In genomic region chr2:28594369-28595108, GRCh38 we compare ENCODE assay signal across 8 cellular contexts.
DNase-seq lines count a peak whose midpoint lies in the region; ATAC-seq and TF ChIP-seq lines count a peak whose summit lies in the region.

No MANE protein-coding gene starts in this region.

- TF ChIP-seq CTCF in HFF-Myc (IDR thresholded peaks at IDR 0.05; ENCODE audit: low read depth, low read length, missing control alignments) (peak; percentile 81), hepatocyte (IDR thresholded peaks at IDR 0.05; ENCODE audit: poor library complexity) (peak; percentile 93)

- H3K4me3 ChIP-seq in HFF-Myc (replicated peaks; ENCODE audit: low read depth, low read length): no peak overlapping the region
- H3K4me3 ChIP-seq in hepatocyte: no peak overlapping the region
- H3K4me3 ChIP-seq in aorta (ENCODE audit: low read length in 2 of 2): no peak overlapping the region

- peak overlapping the region; percentile 83 for H3K27ac ChIP-seq in hepatocyte
- H3K27ac ChIP-seq in aorta (ENCODE audit: low read depth in 1 of 2, low read length in 2 of 2): peak overlapping the region; percentile 72 to 95

- H3K79me2 ChIP-seq in hepatocyte: peaks cover 2% of the 10 kb centered on the region

- H3K4me2 ChIP-seq in hepatocyte: peak overlapping the region; percentile 63

- H3K4me1 ChIP-seq in hepatocyte (ENCODE audit: insufficient read depth): peaks cover 14% of the 10 kb centered on the region
- H3K4me1 ChIP-seq in aorta (ENCODE audit: control insufficient read depth in 1 of 2, insufficient read depth in 2 of 2, low read length in 2 of 2): peaks cover 0 to 1% of the 10 kb centered on the region in 2 donors

- H3K9me2 ChIP-seq in hepatocyte (replicated peaks; ENCODE audit: insufficient read depth): no peaks in the 10 kb centered on the region

- WGBS in hepatocyte (ENCODE audit: low lambda C conversion rate, missing lambda C conversion rate): 47% methylated on average over 17 of the region's 17 CpGs
- 3% methylated on average over 17 of the region's 17 CpGs for WGBS in aorta, 2 donors

- no peaks in the 10 kb centered on the region for H4K20me1 ChIP-seq in hepatocyte (ENCODE audit: insufficient read depth, poor library complexity, severe bottlenecking)

- DNase-seq in DMS114 treated with DMSO at 0.1 percent for 48 hours (lab: John Stamatoyannopoulos, UW; ENCODE audit: unreplicated experiment): peak; percentile 29
- peak; percentile 66 for DNase-seq in HFF-Myc (ENCODE audit: extremely low read depth, low read depth)
- peak; percentile 48 for DNase-seq in NCI-H2081 treated with DMSO at 0.1 percent for 48 hours (lab: John Stamatoyannopoulos, UW)
- DNase-seq in T-helper 9 cell: peak; percentile 88
- DNase-seq in astrocyte of the hippocampus (ENCODE audit: low read depth, low spot score): peak; percentile 94
- DNase-seq in hepatocyte (ENCODE audit: low spot score): peak; percentile 95
- peak; percentile 85 for DNase-seq in retina
- DNase-seq in aorta: peak; percentile 92 to 95

- H2AFZ ChIP-seq in hepatocyte: peak overlapping the region; percentile 59

- H3K36me3 ChIP-seq in hepatocyte (replicated peaks; ENCODE audit: insufficient read depth, low read depth) (no peaks in the 10 kb centered on the region), aorta (ENCODE audit: control insufficient read depth in 1 of 2, insufficient read depth in 2 of 2, low read length in 1 of 2) (no peaks in the 10 kb centered on the region)

- H3K9me3 ChIP-seq in hepatocyte (ENCODE audit: low read depth) (no peaks in the 10 kb centered on the region), aorta (ENCODE audit: control insufficient read depth, low read length) (no peaks in the 10 kb centered on the region)

- intact Hi-C loops in aorta (cut with DNase I): loop anchor here (1.0 to 5.0 kb wide), 5 partner anchors 48 to 158 kb away; partner anchors contain the start of gene PPP1CB (in 2 of the 2)

- H3K27me3 ChIP-seq in hepatocyte (no peaks in the 10 kb centered on the region), aorta (ENCODE audit: control insufficient read depth in 1 of 2, insufficient read depth in 2 of 2, low read length in 1 of 2) (no peaks in the 10 kb centered on the region)

- ATAC-seq in aorta (ENCODE audit: low FRiP score): peak; percentile 87

Comparison
In these comparisons a context has a peak if more than half of its experiments do, and no peak if none do; other contexts are left out.
1. DNase-seq: peak in every context shown above with its lines; median percentile 95 in hepatocyte; 94 in astrocyte of the hippocampus; 94 in aorta; 88 in T-helper 9 cell; 85 in retina; 66 in HFF-Myc; 48 in NCI-H2081 treated with DMSO at 0.1 percent for 48 hours; 29 in DMS114 treated with DMSO at 0.1 percent for 48 hours.